31 cellular contexts compared by ENCODE assay signal in the genomic region with DNA sequence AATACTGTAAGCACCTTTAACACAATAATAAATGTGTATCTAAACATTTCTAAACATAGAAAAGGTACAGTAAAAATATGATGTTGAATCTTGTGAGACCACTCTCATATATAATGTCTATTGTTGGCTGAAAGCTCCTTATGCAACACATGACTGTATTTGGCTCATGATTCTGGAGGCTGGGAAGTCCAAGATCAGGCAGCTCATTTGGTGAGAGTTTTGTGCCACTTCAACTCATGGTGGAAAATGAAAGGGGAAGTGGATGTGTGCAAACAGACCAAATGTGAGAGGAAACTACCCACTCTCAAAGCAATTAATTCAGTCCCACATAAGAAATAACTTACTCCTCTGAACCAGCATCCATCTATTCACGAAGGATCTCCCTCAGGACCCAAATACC.
"Had no signal": no experiment of that assay in that cellular context is flagged by ENCODE, and none has a peak within 500 bp of the region (broad histone marks: within the 10 kb centered on the region; RNA-seq: fewer than 3 reads in every experiment).

No MANE protein-coding gene starts in this region.

- H3K27ac ChIP-seq: adrenal gland, body of pancreas, esophagus muscularis mucosa, foreskin keratinocyte, gastrocnemius medialis, heart left ventricle had no signal

- H3K36me3 ChIP-seq: adrenal gland, esophagus muscularis mucosa, gastrocnemius medialis, heart left ventricle had no signal

- H3K4me3 ChIP-seq: adrenal gland, body of pancreas, esophagus muscularis mucosa, gastrocnemius medialis, heart left ventricle had no signal

- H3K27me3 ChIP-seq: adrenal gland, body of pancreas, esophagus muscularis mucosa, foreskin keratinocyte, gastrocnemius medialis, heart left ventricle had no signal

- H3K9me3 ChIP-seq: adrenal gland, body of pancreas, gastrocnemius medialis had no signal

- ATAC-seq: activated CD4-positive, alpha-beta T cell treated with anti-CD3 and anti-CD28 coated beads for 36 hours; activated CD8-positive, alpha-beta memory T cell treated with anti-CD3 and anti-CD28 coated beads, Interleukin-2, amount 10 ng/mL, durations not matched to agents 7 days and 5 days; activated CD8-positive, alpha-beta T cell treated with anti-CD3 and anti-CD28 coated beads, Interleukin-2, amount 10 ng/mL, durations not matched to agents 7 days and 5 days; activated naive CD8-positive, alpha-beta T cell treated with anti-CD3 and anti-CD28 coated beads, Interleukin-2, amount 50 U/mL, for 24 hours; body of pancreas; effector memory CD8-positive, alpha-beta T cell; foreskin keratinocyte; gastrocnemius medialis; heart left ventricle; T-helper 17 cell had no signal

- DNase-seq: activated CD4-positive, alpha-beta memory T cell treated with anti-CD3 and anti-CD28 coated beads for 36 hours; activated CD4-positive, alpha-beta T cell treated with anti-CD3 and anti-CD28 coated beads for 36 hours; activated CD4-positive, alpha-beta T cell treated with anti-CD3 and anti-CD28 coated beads, Interleukin-2, amount 10 ng/mL, durations not matched to agents 24 days and 14 days; activated CD4-positive, CD25-positive, alpha-beta regulatory T cell; activated CD4-positive, CD25-positive, alpha-beta regulatory T cell treated with anti-CD3 and anti-CD28 coated beads, Interleukin-2, amount 50 U/mL, for 72 hours; activated CD8-positive, alpha-beta memory T cell treated with anti-CD3 and anti-CD28 coated beads, Interleukin-2, amount 10 ng/mL, durations not matched to agents 7 days and 5 days; activated CD8-positive, alpha-beta memory T cell treated with anti-CD3 and anti-CD28 coated beads, Interleukin-2, amount 50 U/mL, for 4 hours; activated CD8-positive, alpha-beta T cell treated with anti-CD3 and anti-CD28 coated beads, Interleukin-2, amount 10 ng/mL, durations not matched to agents 7 days and 5 days; activated effector memory CD4-positive, alpha-beta T cell treated with anti-CD3 and anti-CD28 coated beads, Interleukin-2, amount 50 U/mL, for 16 hours; activated naive CD4-positive, alpha-beta T cell treated with anti-CD3 and anti-CD28 coated beads for 36 hours; activated naive CD8-positive, alpha-beta T cell treated with anti-CD3 and anti-CD28 coated beads for 36 hours; activated naive CD8-positive, alpha-beta T cell treated with anti-CD3 and anti-CD28 coated beads, Interleukin-2, amount 50 U/mL, for 24 hours; activated T-cell treated with anti-CD3 and anti-CD28 coated beads, Interleukin-2, amount 50 U/mL, for 1 hour; activated T-cell treated with anti-CD3 and anti-CD28 coated beads, Interleukin-2, amount 50 U/mL, for 48 hours; adrenal gland; amygdala; aorta; body of pancreas; caudate nucleus; cortex of kidney; dermis blood vessel endothelial cell; effector CD4-positive, alpha-beta T cell; effector memory CD8-positive, alpha-beta T cell; erythroblast; foreskin keratinocyte; gastrocnemius medialis; glutamatergic neuron; heart left ventricle; T-helper 17 cell; T1000 had no signal

- H3K4me1 ChIP-seq: adrenal gland, body of pancreas, esophagus muscularis mucosa, foreskin keratinocyte, gastrocnemius medialis, heart left ventricle had no signal
